14 cellular contexts compared by ENCODE assay signal in genomic region chr4:8738471-8738931, GRCh38.
"Had no signal": no experiment of that assay in that cellular context is flagged by ENCODE, and none has a peak within 500 bp of the region (broad histone marks: within the 10 kb centered on the region; RNA-seq: fewer than 3 reads in every experiment).

No MANE protein-coding gene starts in this region.

- H3K27ac Mint-ChIP-seq: activated T-helper 17 cell treated with anti-CD3 and anti-CD28 coated beads, Interleukin-2, amount 50 U/mL, for 72 hours; stimulated activated naive B cell treated with anti-CD40 and anti-IgM and Interleukin-4, amounts not matched to agents 10 μg/mL and 1 μg/mL and 100 μg/mL, for 72 hours had no signal

- ATAC-seq: activated CD4-positive, CD25-positive, alpha-beta regulatory T cell treated with anti-CD3 and anti-CD28 coated beads, Interleukin-2, amount 50 U/mL, for 24 hours; activated T-helper 17 cell treated with anti-CD3 and anti-CD28 coated beads, Interleukin-2, amount 50 U/mL, for 72 hours; gastrocnemius medialis; pancreas; stimulated activated naive B cell treated with anti-CD40 and anti-IgM and Interleukin-4, amounts not matched to agents 10 μg/mL and 1 μg/mL and 100 μg/mL, for 72 hours had no signal

- H3K27me3 Mint-ChIP-seq: activated T-helper 17 cell treated with anti-CD3 and anti-CD28 coated beads, Interleukin-2, amount 50 U/mL, for 72 hours; stimulated activated naive B cell treated with anti-CD40 and anti-IgM and Interleukin-4, amounts not matched to agents 10 μg/mL and 1 μg/mL and 100 μg/mL, for 72 hours had no signal

- DNase-seq: activated CD4-positive, alpha-beta T cell treated with anti-CD3 and anti-CD28 coated beads, Interleukin-2, amount 50 U/mL, for 4 hours; activated naive CD4-positive, alpha-beta T cell treated with anti-CD3 and anti-CD28 coated beads, Interleukin-2, amount 50 U/mL, for 16 hours; central memory CD4-positive, alpha-beta T cell; effector memory CD4-positive, alpha-beta T cell; gastrocnemius medialis; kidney; pancreas; stimulated activated CD4-positive, alpha-beta T cell treated with anti-CD3 and anti-CD28 coated beads, Interleukin-1b, Interleukin-23, amount 100 ng/mL, for 48 hours; stimulated activated naive B cell treated with anti-CD40 and anti-IgM and Interleukin-4, amounts not matched to agents 10 μg/mL and 1 μg/mL and 100 μg/mL, for 72 hours; T-helper 2 cell; trophoblast cell had no signal

- H3K4me3 Mint-ChIP-seq: activated T-helper 17 cell treated with anti-CD3 and anti-CD28 coated beads, Interleukin-2, amount 50 U/mL, for 72 hours; neural crest cell; stimulated activated naive B cell treated with anti-CD40 and anti-IgM and Interleukin-4, amounts not matched to agents 10 μg/mL and 1 μg/mL and 100 μg/mL, for 72 hours had no signal

- H3K4me1 Mint-ChIP-seq: activated T-helper 17 cell treated with anti-CD3 and anti-CD28 coated beads, Interleukin-2, amount 50 U/mL, for 72 hours; neural crest cell; stimulated activated naive B cell treated with anti-CD40 and anti-IgM and Interleukin-4, amounts not matched to agents 10 μg/mL and 1 μg/mL and 100 μg/mL, for 72 hours had no signal

- H3K36me3 Mint-ChIP-seq: stimulated activated naive B cell treated with anti-CD40 and anti-IgM and Interleukin-4, amounts not matched to agents 10 μg/mL and 1 μg/mL and 100 μg/mL, for 72 hours had no signal

- H3K9me3 Mint-ChIP-seq: activated T-helper 17 cell treated with anti-CD3 and anti-CD28 coated beads, Interleukin-2, amount 50 U/mL, for 72 hours had no signal
